Comparison of ENCODE assay signal across 1 cellular context in genomic region chr17:57911834-57912673, GRCh38.
A peak's percentile ranks its signal among the peaks of the same experiment; 100 is the strongest.
TF ChIP-seq lines count a peak whose summit lies in the region.

No MANE protein-coding gene starts in this region.

TF ChIP-seq in HepG2, 621 proteins besides CTCF, POLR2A, EP300 and RAD21 (continued from another document and continues in another):
- TF ChIP-seq, protein P1, sequence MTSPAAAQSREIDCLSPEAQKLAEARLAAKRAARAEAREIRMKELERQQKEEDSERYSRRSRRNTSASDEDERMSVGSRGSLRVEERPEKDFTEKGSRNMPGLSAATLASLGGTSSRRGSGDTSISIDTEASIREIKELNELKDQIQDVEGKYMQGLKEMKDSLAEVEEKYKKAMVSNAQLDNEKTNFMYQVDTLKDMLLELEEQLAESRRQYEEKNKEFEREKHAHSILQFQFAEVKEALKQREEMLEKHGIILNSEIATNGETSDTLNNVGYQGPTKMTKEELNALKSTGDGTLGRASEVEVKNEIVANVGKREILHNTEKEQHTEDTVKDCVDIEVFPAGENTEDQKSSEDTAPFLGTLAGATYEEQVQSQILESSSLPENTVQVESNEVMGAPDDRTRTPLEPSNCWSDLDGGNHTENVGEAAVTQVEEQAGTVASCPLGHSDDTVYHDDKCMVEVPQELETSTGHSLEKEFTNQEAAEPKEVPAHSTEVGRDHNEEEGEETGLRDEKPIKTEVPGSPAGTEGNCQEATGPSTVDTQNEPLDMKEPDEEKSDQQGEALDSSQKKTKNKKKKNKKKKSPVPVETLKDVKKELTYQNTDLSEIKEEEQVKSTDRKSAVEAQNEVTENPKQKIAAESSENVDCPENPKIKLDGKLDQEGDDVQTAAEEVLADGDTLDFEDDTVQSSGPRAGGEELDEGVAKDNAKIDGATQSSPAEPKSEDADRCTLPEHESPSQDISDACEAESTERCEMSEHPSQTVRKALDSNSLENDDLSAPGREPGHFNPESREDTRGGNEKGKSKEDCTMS (CRISPR knock-in tag; conservative IDR thresholded peaks at IDR 0.05): no peak
- TF ChIP-seq ZMAT3 (CRISPR knock-in tag; conservative IDR thresholded peaks at IDR 0.05) (no peak), SP140L (CRISPR knock-in tag; IDR thresholded peaks at IDR 0.05; ENCODE audit: borderline replicate concordance) (no peak), SETDB1 (CRISPR knock-in tag; IDR thresholded peaks at IDR 0.05; ENCODE audit: borderline replicate concordance) (no peak), AGO2 (optimal IDR thresholded peaks at IDR 0.05; ENCODE audit: low read depth, low read length) (no peak), E2F2 (CRISPR knock-in tag; IDR thresholded peaks at IDR 0.05; ENCODE audit: borderline replicate concordance) (no peak), ZNF451 (CRISPR knock-in tag; IDR thresholded peaks at IDR 0.05) (no peak), IRF1 (CRISPR knock-in tag; IDR thresholded peaks at IDR 0.05; ENCODE audit: low read depth) (no peak), ATF7-NPFF (CRISPR knock-in tag; IDR thresholded peaks at IDR 0.05; ENCODE audit: low read depth) (no peak), MAZ (IDR thresholded peaks at IDR 0.05; ENCODE audit: borderline replicate concordance, low read depth, low read length) (no peak), MAZ (CRISPR knock-in tag; IDR thresholded peaks at IDR 0.05; ENCODE audit: low read depth) (no peak), GATAD1 (CRISPR knock-in tag; IDR thresholded peaks at IDR 0.05) (no peak), THAP11 (CRISPR knock-in tag; IDR thresholded peaks at IDR 0.05) (no peak), ZNF3 (CRISPR knock-in tag; IDR thresholded peaks at IDR 0.05) (0 out of 2 replicates have a peak, but pooled peaks have one; percentile 38), ZNF83 (CRISPR knock-in tag; IDR thresholded peaks at IDR 0.05; ENCODE audit: borderline replicate concordance) (no peak), HMG20B (CRISPR knock-in tag; conservative IDR thresholded peaks at IDR 0.05) (no peak), ZNF124 (CRISPR knock-in tag; IDR thresholded peaks at IDR 0.05) (no peak), ZNF274 (CRISPR knock-in tag; IDR thresholded peaks at IDR 0.05) (no peak), ERF (CRISPR knock-in tag; IDR thresholded peaks at IDR 0.05) (no peak), TBL1XR1 (IDR thresholded peaks at IDR 0.05; ENCODE audit: borderline replicate concordance, low read length, partially characterized antibody) (no peak), ZNF484 (CRISPR knock-in tag; IDR thresholded peaks at IDR 0.05; ENCODE audit: borderline replicate concordance, low read depth) (no peak), ZNF710 (CRISPR knock-in tag; IDR thresholded peaks at IDR 0.05; ENCODE audit: borderline replicate concordance) (no peak), FLYWCH1 (CRISPR knock-in tag; IDR thresholded peaks at IDR 0.05) (no peak), ADNP (CRISPR knock-in tag; IDR thresholded peaks at IDR 0.05) (no peak), PTBP1 (IDR thresholded peaks at IDR 0.05; ENCODE audit: low read depth, low read length, poor library complexity, severe bottlenecking) (no peak), FOXO4 (CRISPR knock-in tag; conservative IDR thresholded peaks at IDR 0.05) (no peak), ZBTB26 (CRISPR knock-in tag; IDR thresholded peaks at IDR 0.05; ENCODE audit: borderline replicate concordance) (no peak), HNRNPUL1 (IDR thresholded peaks at IDR 0.05; ENCODE audit: low read depth, low read length) (no peak), HNF4A (CRISPR knock-in tag; IDR thresholded peaks at IDR 0.05) (0 out of 2 replicates have a peak, but pooled peaks have one; percentile 14), ZFP91 (CRISPR knock-in tag; IDR thresholded peaks at IDR 0.05; ENCODE audit: borderline replicate concordance) (no peak), ZNF773 (CRISPR knock-in tag; IDR thresholded peaks at IDR 0.05; ENCODE audit: borderline replicate concordance) (no peak), CEBPG (CRISPR knock-in tag; IDR thresholded peaks at IDR 0.05) (no peak), FOSL1 (CRISPR knock-in tag; IDR thresholded peaks at IDR 0.05; ENCODE audit: borderline replicate concordance) (no peak), ZNF558 (CRISPR knock-in tag; IDR thresholded peaks at IDR 0.05; ENCODE audit: borderline replicate concordance) (no peak), ARID2 (CRISPR knock-in tag; IDR thresholded peaks at IDR 0.05; ENCODE audit: borderline replicate concordance) (0 out of 2 replicates have a peak, but pooled peaks have one; percentile 40), ISL2 (CRISPR knock-in tag; IDR thresholded peaks at IDR 0.05) (no peak), AHR (CRISPR knock-in tag; IDR thresholded peaks at IDR 0.05) (no peak), HDAC6 (IDR thresholded peaks at IDR 0.05; ENCODE audit: low read depth, low read length) (no peak), ZKSCAN5 (CRISPR knock-in tag; IDR thresholded peaks at IDR 0.05) (no peak)
- TF ChIP-seq, protein P2, sequence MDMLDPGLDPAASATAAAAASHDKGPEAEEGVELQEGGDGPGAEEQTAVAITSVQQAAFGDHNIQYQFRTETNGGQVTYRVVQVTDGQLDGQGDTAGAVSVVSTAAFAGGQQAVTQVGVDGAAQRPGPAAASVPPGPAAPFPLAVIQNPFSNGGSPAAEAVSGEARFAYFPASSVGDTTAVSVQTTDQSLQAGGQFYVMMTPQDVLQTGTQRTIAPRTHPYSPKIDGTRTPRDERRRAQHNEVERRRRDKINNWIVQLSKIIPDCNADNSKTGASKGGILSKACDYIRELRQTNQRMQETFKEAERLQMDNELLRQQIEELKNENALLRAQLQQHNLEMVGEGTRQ (IDR thresholded peaks at IDR 0.05; ENCODE audit: low read depth, low read length): no peak
- TF ChIP-seq, protein P2 (CRISPR knock-in tag; IDR thresholded peaks at IDR 0.05; ENCODE audit: borderline replicate concordance): no peak
- TF ChIP-seq, protein P3, sequence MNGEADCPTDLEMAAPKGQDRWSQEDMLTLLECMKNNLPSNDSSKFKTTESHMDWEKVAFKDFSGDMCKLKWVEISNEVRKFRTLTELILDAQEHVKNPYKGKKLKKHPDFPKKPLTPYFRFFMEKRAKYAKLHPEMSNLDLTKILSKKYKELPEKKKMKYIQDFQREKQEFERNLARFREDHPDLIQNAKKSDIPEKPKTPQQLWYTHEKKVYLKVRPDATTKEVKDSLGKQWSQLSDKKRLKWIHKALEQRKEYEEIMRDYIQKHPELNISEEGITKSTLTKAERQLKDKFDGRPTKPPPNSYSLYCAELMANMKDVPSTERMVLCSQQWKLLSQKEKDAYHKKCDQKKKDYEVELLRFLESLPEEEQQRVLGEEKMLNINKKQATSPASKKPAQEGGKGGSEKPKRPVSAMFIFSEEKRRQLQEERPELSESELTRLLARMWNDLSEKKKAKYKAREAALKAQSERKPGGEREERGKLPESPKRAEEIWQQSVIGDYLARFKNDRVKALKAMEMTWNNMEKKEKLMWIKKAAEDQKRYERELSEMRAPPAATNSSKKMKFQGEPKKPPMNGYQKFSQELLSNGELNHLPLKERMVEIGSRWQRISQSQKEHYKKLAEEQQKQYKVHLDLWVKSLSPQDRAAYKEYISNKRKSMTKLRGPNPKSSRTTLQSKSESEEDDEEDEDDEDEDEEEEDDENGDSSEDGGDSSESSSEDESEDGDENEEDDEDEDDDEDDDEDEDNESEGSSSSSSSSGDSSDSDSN (CRISPR knock-in tag; IDR thresholded peaks at IDR 0.05): no peak
- TF ChIP-seq, protein P4, sequence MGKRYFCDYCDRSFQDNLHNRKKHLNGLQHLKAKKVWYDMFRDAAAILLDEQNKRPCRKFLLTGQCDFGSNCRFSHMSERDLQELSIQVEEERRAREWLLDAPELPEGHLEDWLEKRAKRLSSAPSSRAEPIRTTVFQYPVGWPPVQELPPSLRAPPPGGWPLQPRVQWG (CRISPR knock-in tag; IDR thresholded peaks at IDR 0.05; ENCODE audit: borderline replicate concordance, low read depth): no peak
- TF ChIP-seq, protein P5, sequence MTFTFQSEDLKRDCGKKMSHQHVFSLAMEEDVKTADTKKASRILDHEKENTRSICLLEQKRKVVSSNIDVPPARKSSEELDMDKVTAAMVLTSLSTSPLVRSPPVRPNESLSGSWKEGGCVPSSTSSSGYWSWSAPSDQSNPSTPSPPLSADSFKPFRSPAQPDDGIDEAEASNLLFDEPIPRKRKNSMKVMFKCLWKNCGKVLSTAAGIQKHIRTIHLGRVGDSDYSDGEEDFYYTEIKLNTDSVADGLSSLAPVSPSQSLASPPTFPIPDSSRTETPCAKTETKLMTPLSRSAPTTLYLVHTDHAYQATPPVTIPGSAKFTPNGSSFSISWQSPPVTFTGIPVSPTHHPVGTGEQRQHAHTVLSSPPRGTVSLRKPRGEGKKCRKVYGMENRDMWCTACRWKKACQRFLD (CRISPR knock-in tag; IDR thresholded peaks at IDR 0.05; ENCODE audit: borderline replicate concordance): no peak
- TF ChIP-seq, protein P6, sequence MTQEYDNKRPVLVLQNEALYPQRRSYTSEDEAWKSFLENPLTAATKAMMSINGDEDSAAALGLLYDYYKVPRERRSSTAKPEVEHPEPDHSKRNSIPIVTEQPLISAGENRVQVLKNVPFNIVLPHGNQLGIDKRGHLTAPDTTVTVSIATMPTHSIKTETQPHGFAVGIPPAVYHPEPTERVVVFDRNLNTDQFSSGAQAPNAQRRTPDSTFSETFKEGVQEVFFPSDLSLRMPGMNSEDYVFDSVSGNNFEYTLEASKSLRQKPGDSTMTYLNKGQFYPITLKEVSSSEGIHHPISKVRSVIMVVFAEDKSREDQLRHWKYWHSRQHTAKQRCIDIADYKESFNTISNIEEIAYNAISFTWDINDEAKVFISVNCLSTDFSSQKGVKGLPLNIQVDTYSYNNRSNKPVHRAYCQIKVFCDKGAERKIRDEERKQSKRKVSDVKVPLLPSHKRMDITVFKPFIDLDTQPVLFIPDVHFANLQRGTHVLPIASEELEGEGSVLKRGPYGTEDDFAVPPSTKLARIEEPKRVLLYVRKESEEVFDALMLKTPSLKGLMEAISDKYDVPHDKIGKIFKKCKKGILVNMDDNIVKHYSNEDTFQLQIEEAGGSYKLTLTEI (CRISPR knock-in tag; conservative IDR thresholded peaks at IDR 0.05): no peak
